25 cellular contexts compared by ENCODE assay signal in the genomic region with DNA sequence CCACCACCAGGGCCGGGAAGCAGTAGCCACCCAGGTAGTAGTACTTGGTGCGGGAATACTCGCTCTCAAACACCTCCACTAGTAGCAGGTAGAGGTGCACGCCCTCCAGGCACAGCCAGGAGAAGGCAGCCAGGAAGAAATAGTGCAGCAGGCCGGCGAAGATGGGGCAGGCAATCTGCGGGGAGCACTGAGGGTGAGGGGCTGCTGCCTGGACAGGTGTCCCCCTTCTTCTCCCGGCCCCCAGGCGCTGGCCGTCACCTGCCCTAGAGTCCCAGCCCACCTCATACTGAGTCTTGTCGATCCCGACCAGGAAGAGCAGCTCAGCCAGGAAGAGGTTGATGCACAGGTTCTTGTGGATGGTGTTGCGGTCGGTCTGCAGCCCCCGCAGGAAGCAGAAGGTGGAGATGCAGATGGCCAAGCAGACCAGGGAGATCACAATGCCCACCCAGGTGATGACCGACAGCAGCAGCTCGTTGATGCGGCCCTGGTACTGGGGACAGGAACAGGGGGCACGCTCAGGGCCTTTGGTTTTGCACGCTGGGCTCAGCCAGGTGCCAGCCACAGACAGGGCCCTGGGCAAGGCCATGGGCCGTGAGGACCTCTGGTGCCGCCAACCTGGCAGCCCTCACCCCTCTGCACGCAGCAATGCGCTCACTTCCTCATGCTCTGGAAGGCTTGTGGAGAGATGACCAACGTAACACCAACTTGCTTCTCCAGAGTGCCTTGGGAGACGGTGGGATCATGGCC.
"Had no signal": no experiment of that assay in that cellular context is flagged by ENCODE, and none has a peak within 500 bp of the region (broad histone marks: within the 10 kb centered on the region; RNA-seq: fewer than 3 reads in every experiment).

No MANE protein-coding gene starts in this region.

- ATAC-seq: activated CD4-positive, alpha-beta T cell treated with anti-CD3 and anti-CD28 coated beads for 36 hours; activated T-cell treated with anti-CD3 and anti-CD28 coated beads, Interleukin-2, amount 50 U/mL, for 4 hours; body of pancreas; gastroesophageal sphincter had no signal

- H3K9me3 ChIP-seq: body of pancreas, esophagus squamous epithelium, gastroesophageal sphincter had no signal

- H3K27me3 ChIP-seq: body of pancreas, esophagus squamous epithelium, gastroesophageal sphincter had no signal

- FAIRE-seq: colon, endometrium, endothelial cell of umbilical vein had no signal

- H3K27ac ChIP-seq: body of pancreas, epithelial cell of prostate, esophagus squamous epithelium, gastroesophageal sphincter had no signal

- DNase-seq: activated CD4-positive, alpha-beta memory T cell treated with anti-CD3 and anti-CD28 coated beads, Interleukin-2, amount 10 ng/mL, durations not matched to agents 7 days and 5 days; activated CD4-positive, alpha-beta T cell treated with anti-CD3 and anti-CD28 coated beads for 36 hours; activated CD4-positive, alpha-beta T cell treated with anti-CD3 and anti-CD28 coated beads, Interleukin-2, amount 10 ng/mL, durations not matched to agents 24 days and 14 days; activated CD4-positive, CD25-positive, alpha-beta regulatory T cell; activated CD4-positive, CD25-positive, alpha-beta regulatory T cell treated with anti-CD3 and anti-CD28 coated beads, Interleukin-2, amount 50 U/mL, for 72 hours; activated effector memory CD4-positive, alpha-beta T cell treated with Interleukin-2 at 50 U/mL for 16 hours; activated gamma-delta T cell treated with Interleukin-2 at 50 U/mL for 16 hours; activated naive CD4-positive, alpha-beta T cell treated with anti-CD3 and anti-CD28 coated beads, Interleukin-2, amount 50 U/mL, for 16 hours; activated naive CD4-positive, alpha-beta T cell treated with Interleukin-2 at 50 U/mL for 16 hours; activated T-cell treated with anti-CD3 and anti-CD28 coated beads, Interleukin-2, amount 50 U/mL, for 4 hours; amniotic stem cell; anterior cingulate cortex; body of pancreas; caudate nucleus; cortex of kidney; effector CD8-positive, alpha-beta T cell; esophagus squamous epithelium; foreskin melanocyte; head of caudate nucleus; T-helper 2 cell had no signal

- H3K4me1 ChIP-seq: body of pancreas, esophagus squamous epithelium, gastroesophageal sphincter had no signal

- H3K4me3 ChIP-seq: body of pancreas, esophagus squamous epithelium, gastroesophageal sphincter had no signal
